In the genomic region with DNA sequence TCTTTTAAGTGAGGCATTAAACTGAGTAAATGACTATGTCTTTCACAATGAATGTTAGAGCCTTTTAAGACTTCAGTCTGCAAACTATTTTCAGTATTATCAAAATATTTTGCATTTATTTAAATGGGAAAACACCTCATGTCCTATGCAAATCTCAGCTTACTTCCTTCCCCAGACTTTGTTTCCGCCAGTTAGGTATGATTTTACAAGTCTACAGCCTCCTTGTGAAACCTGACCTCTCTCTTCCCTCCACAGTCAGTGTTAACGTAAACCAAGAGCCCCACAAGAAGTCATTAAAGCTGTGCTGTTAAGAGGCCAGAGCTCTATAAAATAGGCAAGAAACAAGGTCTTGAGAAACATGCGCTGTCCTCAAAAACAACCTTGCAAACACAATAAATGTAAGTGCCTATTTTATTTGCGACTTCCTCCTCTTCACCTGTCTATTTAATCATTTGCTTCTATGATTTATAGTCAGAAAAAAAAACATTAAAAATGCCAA, we compare ENCODE assay signal across 7 cellular contexts. TPM values are rescaled to one million over a fixed set of nuclear protein-coding genes. Genes with fewer than 3 reads are reported as not detected.
DNase-seq lines count a peak whose midpoint lies in the region; ATAC-seq and TF ChIP-seq lines count a peak whose summit lies in the region.

No MANE protein-coding gene starts in this region.

- TF ChIP-seq CTCF in OCI-LY7 (conservative IDR thresholded peaks at IDR 0.05; ENCODE audit: low read length) = no peak
- no peak for TF ChIP-seq CTCF in progenitor cell of endocrine pancreas (IDR thresholded peaks at IDR 0.05; ENCODE audit: unreplicated experiment)
- no peak for TF ChIP-seq CTCF in CD4-positive, alpha-beta T cell (IDR thresholded peaks at IDR 0.05)

- BruUV-seq in OCI-LY7 (replicated peaks; lab: Mats Ljungman, UMichigan) = no TSS peak

- 76% methylated on average over 4 of the region's 4 CpGs for WGBS in right cardiac atrium

- no peaks in the 10 kb centered on the region for H3K27me3 ChIP-seq in CD4-positive, alpha-beta T cell (ENCODE audit: control insufficient read depth, insufficient read depth, low read length)
- H3K27me3 ChIP-seq in right cardiac atrium (ENCODE audit: control insufficient read depth, insufficient read depth) = no peaks in the 10 kb centered on the region

- H3K4me3 ChIP-seq in OCI-LY7 (ENCODE audit: low read depth, low read length, poor library complexity, severe bottlenecking) (no peak overlapping the region), right cardiac atrium (ENCODE audit: low read length) (no peak overlapping the region)

- H3K9me2 ChIP-seq in OCI-LY7 (ENCODE audit: insufficient read depth, low read length) = no peaks in the 10 kb centered on the region

- H3K36me3 Mint-ChIP-seq in progenitor cell of endocrine pancreas (ENCODE audit: insufficient read depth) = peaks cover 6% of the 10 kb centered on the region
- H3K36me3 Mint-ChIP-seq in CD4-positive, alpha-beta T cell (ENCODE audit: low read depth) = no peaks in the 10 kb centered on the region

- CTCF ChIA-PET in OCI-LY7 (lab: Charles Lee; ENCODE audit: unreplicated experiment) = no interaction called here
- CTCF ChIA-PET in CD4-positive, alpha-beta T cell (lab: Charles Lee) = interaction anchor here (1.0 kb wide), 1 partner anchor 20 kb away, joined by 3 read pairs; no protein-coding TSS in a partner anchor

- no peaks in the 10 kb centered on the region for H3K79me2 ChIP-seq in OCI-LY7 (ENCODE audit: insufficient read depth, low read depth, low read length)

- intact Hi-C loops in OCI-LY7 (cut with micrococcal nuclease; ENCODE audit: unreplicated experiment) = no loop called here
- intact Hi-C loops in CD4-positive, alpha-beta T cell (cut with DNase I, micrococcal nuclease) = no loop called here
- intact Hi-C loops in right cardiac atrium (cut with DNase I) = no loop called here

- H3K9me3 ChIP-seq in OCI-LY7 (ENCODE audit: low read length) = no peaks in the 10 kb centered on the region
- H3K9me3 ChIP-seq in CD4-positive, alpha-beta T cell (ENCODE audit: control insufficient read depth, low read length) = no peaks in the 10 kb centered on the region
- no peaks in the 10 kb centered on the region for H3K9me3 ChIP-seq in right cardiac atrium (ENCODE audit: control insufficient read depth, low read length)

- no peak overlapping the region for H3K4me2 ChIP-seq in OCI-LY7 (ENCODE audit: low read length)

- peaks cover 17% of the 10 kb centered on the region for H3K4me1 Mint-ChIP-seq in progenitor cell of endocrine pancreas (ENCODE audit: low read depth)
- no peaks in the 10 kb centered on the region for H3K4me1 Mint-ChIP-seq in CD4-positive, alpha-beta T cell (ENCODE audit: low read depth)

- no peaks in the 10 kb centered on the region for H3K27me3 Mint-ChIP-seq in progenitor cell of endocrine pancreas
- no peaks in the 10 kb centered on the region for H3K27me3 Mint-ChIP-seq in CD4-positive, alpha-beta T cell

- H3K27ac ChIP-seq in OCI-LY7 (ENCODE audit: low read depth, low read length, poor library complexity, severe bottlenecking) = no peak overlapping the region
- no peak overlapping the region for H3K27ac ChIP-seq in CD4-positive, alpha-beta T cell (ENCODE audit: low read depth, low read length)
- no peak overlapping the region for H3K27ac ChIP-seq in right cardiac atrium (ENCODE audit: low read length)

- no peaks in the 10 kb centered on the region for H4K20me1 ChIP-seq in OCI-LY7 (ENCODE audit: insufficient read depth, low read length)

- peak overlapping the region; percentile 29 for H3K27ac Mint-ChIP-seq in progenitor cell of endocrine pancreas
- no peak overlapping the region for H3K27ac Mint-ChIP-seq in CD4-positive, alpha-beta T cell

- peak; percentile 8 for DNase-seq in GM19238 (ENCODE audit: insufficient read length, low spot score)
- DNase-seq in OCI-LY7 (ENCODE audit: low spot score) = peak; percentile 6
- DNase-seq in progenitor cell of endocrine pancreas (ENCODE audit: low spot score, unreplicated experiment) = no peak
- DNase-seq in CD4-positive, alpha-beta T cell = no peak
- DNase-seq in right cardiac atrium = no peak
- DNase-seq in amniotic stem cell (lab: John Stamatoyannopoulos, UW) = no peak

- H3K9me3 Mint-ChIP-seq in progenitor cell of endocrine pancreas (ENCODE audit: low read depth) = no peaks in the 10 kb centered on the region
- H3K9me3 Mint-ChIP-seq in CD4-positive, alpha-beta T cell = no peaks in the 10 kb centered on the region

- H3K4me1 ChIP-seq in OCI-LY7 (ENCODE audit: insufficient read depth, low read length, poor library complexity, severe bottlenecking) = peaks cover 5% of the 10 kb centered on the region
- no peaks in the 10 kb centered on the region for H3K4me1 ChIP-seq in right cardiac atrium (ENCODE audit: control insufficient read depth, insufficient read depth, low read length)

- POLR2A ChIA-PET in OCI-LY7 (lab: Charles Lee) = no interaction called here
- POLR2A ChIA-PET in CD4-positive, alpha-beta T cell (lab: Charles Lee) = no interaction called here

- no peaks in the 10 kb centered on the region for H3K36me3 ChIP-seq in OCI-LY7 (ENCODE audit: insufficient read depth, low read length)

- ATAC-seq in HG02943 (IDR thresholded peaks at IDR 0.05; ENCODE audit: low read depth, unreplicated experiment) (peak; percentile 83), right cardiac atrium (no peak)
- ATAC-seq in CD4-positive, alpha-beta T cell (ENCODE audit: poor library complexity) = no peak

- H3K4me3 Mint-ChIP-seq in progenitor cell of endocrine pancreas (ENCODE audit: low read depth) = no peak overlapping the region
- H3K4me3 Mint-ChIP-seq in CD4-positive, alpha-beta T cell = no peak overlapping the region

- peak overlapping the region; percentile 45; the same call in 1 of the 2 replicates for H2AFZ ChIP-seq in OCI-LY7 (ENCODE audit: low read length)

RNA-seq across cellular contexts. Expression of gene PRTG, which starts 48.3 kb away (rescaled TPM):
- not detected in 2 replicates for total RNA-seq in OCI-LY7 (2014; rRNA removed; shearing (Covaris generic))
- total RNA-seq in OCI-LY7 (2022) (0.15 TPM in 1 of 2 replicates, not detected in the other), progenitor cell of endocrine pancreas (87.4 and 97.9 TPM in 2 replicates), right cardiac atrium (1 to 10 TPM in 1 of 4 donors, under 1 TPM in 3; 0.58 to 1.4 (median 0.62) TPM)
- total RNA-seq in CD4-positive, alpha-beta T cell = not detected
- polyA plus RNA-seq in right cardiac atrium = 0.23 TPM

Comparison
In these comparisons a context has a peak if more than half of its experiments do, and no peak if none do; other contexts are left out.
1. DNase-seq: peak in GM19238 (single experiment) and OCI-LY7 (single experiment); none in progenitor cell of endocrine pancreas (single experiment), CD4-positive, alpha-beta T cell (0 of 10), right cardiac atrium (0 of 3) and amniotic stem cell (single experiment).
2. RNA of gene PRTG, which starts 48.3 kb away (total RNA-seq): 87.4 to 97.9 TPM in progenitor cell of endocrine pancreas; 0.58 to 1.4 TPM in right cardiac atrium, 0.15 TPM in OCI-LY7 and not detected in CD4-positive, alpha-beta T cell; every median in the first group is over 10 times any median in the second.